ENCODE assay signal across 8 cellular contexts in the genomic region with DNA sequence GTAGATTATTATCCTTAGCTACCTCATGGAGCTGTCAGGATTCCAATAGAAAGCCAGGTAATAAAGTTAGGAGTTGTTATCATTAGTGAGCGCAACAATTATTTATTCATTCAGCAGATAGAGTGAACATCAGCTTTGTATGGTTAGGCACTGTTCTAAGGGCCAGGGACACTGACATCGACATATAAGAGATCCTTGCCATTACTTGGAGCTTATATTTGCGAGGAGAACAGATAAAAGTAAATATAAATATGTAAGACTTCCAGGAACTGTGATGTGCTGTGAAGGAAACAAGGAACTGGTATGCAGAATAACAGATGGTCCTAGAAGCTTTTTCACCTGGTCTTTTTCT. TPM values are rescaled to one million over a fixed set of nuclear protein-coding genes. Genes with fewer than 3 reads are reported as not detected.
A peak's percentile ranks its signal among the peaks of the same experiment; 100 is the strongest.
DNase-seq lines count a peak whose midpoint lies in the region; ATAC-seq and TF ChIP-seq lines count a peak whose summit lies in the region.

No MANE protein-coding gene starts in this region.

- H3K9me3 ChIP-seq in right lobe of liver (no peaks in the 10 kb centered on the region), tibial artery (no peaks in the 10 kb centered on the region)

- no peak for ATAC-seq in activated T-cell treated with anti-CD3 and anti-CD28 coated beads, Interleukin-2, amount 50 U/mL, for 4 hours
- ATAC-seq in right lobe of liver, result no peak
- ATAC-seq in HG02884 (IDR thresholded peaks at IDR 0.05; ENCODE audit: unreplicated experiment), result no peak
- ATAC-seq in GM18867 (IDR thresholded peaks at IDR 0.05; ENCODE audit: unreplicated experiment), result no peak

- TF ChIP-seq CTCF in astrocyte of the spinal cord (IDR thresholded peaks at IDR 0.05; ENCODE audit: low read depth, low read length), result no peak
- no peak for TF ChIP-seq CTCF in right lobe of liver (IDR thresholded peaks at IDR 0.05)
- no peak for TF ChIP-seq CTCF in tibial artery (IDR thresholded peaks at IDR 0.05)

- H3K36me3 Mint-ChIP-seq in activated T-cell treated with anti-CD3 and anti-CD28 coated beads, Interleukin-2, amount 50 U/mL, for 4 hours (ENCODE audit: insufficient read depth), result peaks cover 22% of the 10 kb centered on the region

- H3K27ac ChIP-seq in right lobe of liver (peak overlapping the region; percentile 25 to 93 (median 55)), tibial artery (peak overlapping the region; percentile 99)

- H3K4me3 ChIP-seq in astrocyte of the spinal cord (ENCODE audit: low read depth, low read length) (peak overlapping the region; percentile 95), right lobe of liver (peak overlapping the region; percentile 74 to 89 (median 84)), tibial artery (peak overlapping the region; percentile 93)

- TF ChIP-seq POLR2A in right lobe of liver (IDR thresholded peaks at IDR 0.05), result no peak

- peaks cover 0 to 38% (median 7%) of the 10 kb centered on the region in 4 donors for H3K4me1 ChIP-seq in right lobe of liver
- H3K4me1 ChIP-seq in tibial artery, result peaks cover 0 to 40% (median 26%) of the 10 kb centered on the region in 4 donors

- no peaks in the 10 kb centered on the region for H3K27me3 ChIP-seq in right lobe of liver
- H3K27me3 ChIP-seq in tibial artery, result no peaks in the 10 kb centered on the region

- H3K27me3 Mint-ChIP-seq in activated T-cell treated with anti-CD3 and anti-CD28 coated beads, Interleukin-2, amount 50 U/mL, for 4 hours (ENCODE audit: low read depth), result no peaks in the 10 kb centered on the region

- intact Hi-C loops in right lobe of liver (cut with DNase I) (loop anchor here in 1 of 2 donors (10.0 kb wide), 1 partner anchor 284 kb away; no protein-coding TSS in a partner anchor), tibial artery (cut with DNase I; ENCODE audit: low total_unique reads) (loop anchor here (2.0 to 5.0 kb wide), 3 partner anchors 37 to 282 kb away; a partner anchor contains a TSS)

- no peaks in the 10 kb centered on the region for H3K9me3 Mint-ChIP-seq in activated T-cell treated with anti-CD3 and anti-CD28 coated beads, Interleukin-2, amount 50 U/mL, for 4 hours

- H3K4me1 Mint-ChIP-seq in activated T-cell treated with anti-CD3 and anti-CD28 coated beads, Interleukin-2, amount 50 U/mL, for 4 hours (ENCODE audit: low read depth), result peaks cover 68% of the 10 kb centered on the region

- H3K4me3 Mint-ChIP-seq in activated T-cell treated with anti-CD3 and anti-CD28 coated beads, Interleukin-2, amount 50 U/mL, for 4 hours, result peak overlapping the region; percentile 93

- peaks cover 0 to 17% (median 6%) of the 10 kb centered on the region in 4 donors for H3K36me3 ChIP-seq in right lobe of liver
- peaks cover 19 to 24% (median 22%) of the 10 kb centered on the region in 3 donors for H3K36me3 ChIP-seq in tibial artery

- no peak for DNase-seq in activated T-cell treated with anti-CD3 and anti-CD28 coated beads, Interleukin-2, amount 50 U/mL, for 4 hours
- DNase-seq in activated T-cell treated with anti-CD3 and anti-CD28 coated beads, Interleukin-2, amount 50 U/mL, for 1 hour, result no peak
- DNase-seq in astrocyte of the spinal cord (ENCODE audit: low read depth, low spot score), result no peak
- DNase-seq in right lobe of liver, result no peak
- DNase-seq in tibial artery, result no peak
- no peak for DNase-seq in RKO (ENCODE audit: low spot score)

- in situ Hi-C loops in astrocyte of the spinal cord (cut with HindIII; ENCODE audit: low sequenced_read_pairs), result no loop called here

- WGBS in right lobe of liver (ENCODE audit: insufficient coverage, low coverage, low lambda C conversion rate, missing lambda C conversion rate), result 2% methylated on average over 3 of the region's 3 CpGs

RNA-seq across cellular contexts. Expression of a gene that starts 0.5 kb away (rescaled TPM):
- 10 to 100 TPM; 19.8 to 21.9 (median 20.9) TPM for total RNA-seq in activated T-cell treated with anti-CD3 and anti-CD28 coated beads, Interleukin-2, amount 50 U/mL, for 4 hours
- 1 to 10 TPM; 4.5 to 7.4 (median 6.1) TPM for total RNA-seq in right lobe of liver

RNA-seq across cellular contexts. Expression of a gene that starts 0.7 kb away (rescaled TPM):
- total RNA-seq in activated T-cell treated with anti-CD3 and anti-CD28 coated beads, Interleukin-2, amount 50 U/mL, for 4 hours, result 10 to 100 TPM; 20.6 to 25.9 (median 23.5) TPM
- total RNA-seq in right lobe of liver, result 10 to 100 TPM; 14.4 to 23.1 (median 20.0) TPM

RNA-seq across cellular contexts. Expression of a gene that starts 54.2 kb away (rescaled TPM):
- 10 to 100 TPM; 40.3 to 48.4 (median 45.1) TPM for total RNA-seq in activated T-cell treated with anti-CD3 and anti-CD28 coated beads, Interleukin-2, amount 50 U/mL, for 4 hours
- total RNA-seq in right lobe of liver, result 10 to 100 TPM in 5 of 6 experiments, 1 to 10 TPM in 1; 9.3 to 16.8 (median 14.6) TPM

RNA-seq across cellular contexts. Expression of a gene that starts 54.4 kb away (rescaled TPM):
- 10 to 100 TPM; 18.6 to 25.4 (median 24.2) TPM for total RNA-seq in activated T-cell treated with anti-CD3 and anti-CD28 coated beads, Interleukin-2, amount 50 U/mL, for 4 hours
- total RNA-seq in right lobe of liver, result 10 to 100 TPM in 2 of 6 experiments, 1 to 10 TPM in 4; 6.2 to 13.5 (median 8.4) TPM
